ENCODE assay signal across 10 cellular contexts in the genomic region with DNA sequence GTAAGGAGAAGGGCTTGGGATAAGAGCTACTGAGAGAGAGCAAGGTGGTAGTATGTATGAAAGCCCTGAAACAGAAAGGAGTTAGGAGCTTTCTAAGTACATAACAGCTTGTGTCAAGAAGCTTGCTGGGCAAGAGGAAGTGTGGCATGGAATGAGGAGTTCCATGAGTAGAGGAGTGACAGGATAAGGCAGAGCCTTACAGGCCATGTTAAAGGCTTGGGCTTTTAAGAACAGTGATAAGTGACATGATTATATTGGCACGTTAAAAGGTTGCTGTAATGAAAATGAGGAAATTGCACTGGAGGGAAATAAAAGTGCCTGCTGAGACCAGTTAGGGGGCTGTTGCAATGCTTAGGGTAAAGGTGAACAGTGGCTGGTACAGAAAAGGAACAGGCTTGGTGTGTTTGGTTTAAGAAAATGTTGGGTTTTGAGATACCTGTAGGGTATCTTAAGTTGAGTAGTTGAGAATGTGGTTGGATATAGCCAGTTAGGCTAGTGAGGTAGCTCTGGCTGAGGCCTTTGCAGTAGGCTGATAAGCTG. TPM values are rescaled to one million over a fixed set of nuclear protein-coding genes. Genes with fewer than 3 reads are reported as not detected.
DNase-seq lines count a peak whose midpoint lies in the region; ATAC-seq and TF ChIP-seq lines count a peak whose summit lies in the region.
"Had no signal": no experiment of that assay in that cellular context is flagged by ENCODE, and none has a peak within 500 bp of the region (broad histone marks: within the 10 kb centered on the region; RNA-seq: fewer than 3 reads in every experiment).

No MANE protein-coding gene starts in this region.

- H2AFZ ChIP-seq in Loucy (ENCODE audit: low read length): no peak overlapping the region

- no peak overlapping the region for H3K9ac ChIP-seq in Loucy (ENCODE audit: low read depth, low read length, poor library complexity, severe bottlenecking)

- H3K36me3 Mint-ChIP-seq in osteocyte (ENCODE audit: unreplicated experiment): peaks cover 11% of the 10 kb centered on the region

- H3K4me2 ChIP-seq in Loucy (ENCODE audit: low read depth, low read length, poor library complexity, severe bottlenecking): peak overlapping the region; percentile 33

- peaks cover 93% of the 10 kb centered on the region for H3K79me2 ChIP-seq in Loucy (ENCODE audit: insufficient read depth, low read length)

- peaks cover 45% of the 10 kb centered on the region for H4K20me1 ChIP-seq in Loucy (ENCODE audit: insufficient read depth, low read length, poor library complexity, severe bottlenecking)

- H3K27ac Mint-ChIP-seq in osteocyte (ENCODE audit: unreplicated experiment): peak overlapping the region; percentile 55

- H3K4me3 Mint-ChIP-seq in osteocyte (ENCODE audit: unreplicated experiment): no peak overlapping the region
- H3K4me3 Mint-ChIP-seq: nephron had no signal

- DNase-seq in osteocyte (ENCODE audit: extremely low spot score, unreplicated experiment) (no peak), retina (no peak), HPDE6-E6E7 (ENCODE audit: extremely low spot score) (no peak), KG1 (lab: John Stamatoyannopoulos, UW) (no peak)
- DNase-seq in activated CD8-positive, alpha-beta memory T cell treated with anti-CD3 and anti-CD28 coated beads for 24 hours: no peak
- DNase-seq: NCI-H2029 had no signal

- H3K9me3 ChIP-seq in Loucy (ENCODE audit: insufficient read depth, low read depth, low read length): no peaks in the 10 kb centered on the region

- peaks cover 48% of the 10 kb centered on the region for H3K4me1 Mint-ChIP-seq in osteocyte (ENCODE audit: unreplicated experiment)

- H3K9me2 ChIP-seq in Loucy (replicated peaks; ENCODE audit: low read depth, low read length): no peaks in the 10 kb centered on the region

- ATAC-seq in GM18867 (IDR thresholded peaks at IDR 0.05; ENCODE audit: unreplicated experiment) (peak; percentile 49), esophagus mucosa (peak; percentile 53)

- no peaks in the 10 kb centered on the region for H3K36me3 ChIP-seq in Loucy (ENCODE audit: insufficient read depth, low read length)

- H3K4me1 ChIP-seq in Loucy (ENCODE audit: insufficient read depth, low read length, poor library complexity, severe bottlenecking): peaks cover 31% of the 10 kb centered on the region

- no peaks in the 10 kb centered on the region for H3K9me3 Mint-ChIP-seq in osteocyte (ENCODE audit: unreplicated experiment)
- H3K9me3 Mint-ChIP-seq: nephron had no signal

- no peaks in the 10 kb centered on the region for H3K27me3 ChIP-seq in Loucy (ENCODE audit: insufficient read depth, low read length, poor library complexity, severe bottlenecking)

- TF ChIP-seq CTCF in Loucy (conservative IDR thresholded peaks at IDR 0.05; ENCODE audit: low read length) (no peak), osteocyte (IDR thresholded peaks at IDR 0.05) (no peak)

- no peaks in the 10 kb centered on the region for H3K27me3 Mint-ChIP-seq in osteocyte (ENCODE audit: unreplicated experiment)

- H3K4me3 ChIP-seq in Loucy (ENCODE audit: low read length, poor library complexity, severe bottlenecking): no peak overlapping the region

- no peaks in the 10 kb centered on the region for H3F3A ChIP-seq in Loucy (ENCODE audit: low read depth)

RNA-seq across cellular contexts. Expression of a gene that starts 49.0 kb away (rescaled TPM):
- 25.5 TPM for total RNA-seq in esophagus mucosa
- 97.8 and 123 TPM in 2 replicates for total RNA-seq in osteocyte
